ENCODE assay signal across 11 cellular contexts in genomic region chr6:16481680-16482079, GRCh38.
DNase-seq lines count a peak whose midpoint lies in the region; ATAC-seq and TF ChIP-seq lines count a peak whose summit lies in the region.
"Had no signal": no experiment of that assay in that cellular context is flagged by ENCODE, and none has a peak within 500 bp of the region (broad histone marks: within the 10 kb centered on the region; RNA-seq: fewer than 3 reads in every experiment).

No MANE protein-coding gene starts in this region.

- peak overlapping the region; percentile 38 for H3K4me3 Mint-ChIP-seq in activated T-helper 2 cell treated with anti-CD3 and anti-CD28 coated beads, Interferon-gamma antibody, Interleukin-2, Interleukin-4, amounts not matched to agents 10 μg/mL and 5 μg/mL and 100 μg/mL, durations not matched to agents 14 hours and 24 hours and 36 hours (ENCODE audit: low read depth)

- peaks cover 1% of the 10 kb centered on the region for H3K4me1 ChIP-seq in Karpas-422 (ENCODE audit: low read length)

- H3K4me3 ChIP-seq in Karpas-422 (ENCODE audit: low read length), result no peak overlapping the region
- H3K4me3 ChIP-seq: gastrocnemius medialis, upper lobe of right lung had no signal

- intact Hi-C loops in activated T-helper 2 cell treated with anti-CD3 and anti-CD28 coated beads, Interferon-gamma antibody, Interleukin-2, Interleukin-4, amounts not matched to agents 10 μg/mL and 5 μg/mL and 100 μg/mL, durations not matched to agents 14 hours and 24 hours and 36 hours (cut with micrococcal nuclease), result loop anchor here (1.0 to 10.0 kb wide), 14 partner anchors 8 to 707 kb away; partner anchors contain the start of gene ATXN1

- no peak overlapping the region for H3K9ac ChIP-seq in Karpas-422 (ENCODE audit: low read length)

- H3K9me2 ChIP-seq in Karpas-422 (replicated peaks; ENCODE audit: insufficient read depth, low read length), result no peaks in the 10 kb centered on the region

- peak; percentile 71 for DNase-seq in activated T-helper 2 cell treated with anti-CD3 and anti-CD28 coated beads, Interferon-gamma antibody, Interleukin-2, Interleukin-4, amounts not matched to agents 10 μg/mL and 5 μg/mL and 100 μg/mL, durations not matched to agents 14 hours and 24 hours and 36 hours (ENCODE audit: low spot score)
- DNase-seq in stimulated activated CD4-positive, alpha-beta T cell treated with anti-CD3 and anti-CD28 coated beads, Interleukin-1b, Interleukin-23, amount 100 ng/mL, for 4 hours (ENCODE audit: low read depth in 2 of 2), result peak; percentile 24 to 37
- DNase-seq in islet precursor cell, result no peak
- no peak for DNase-seq in NCI-H748 (lab: John Stamatoyannopoulos, UW; ENCODE audit: unreplicated experiment)
- DNase-seq in Karpas-422, result no peak
- DNase-seq: gastrocnemius medialis, mesendoderm, upper lobe of right lung had no signal

- no peaks in the 10 kb centered on the region for H3K79me2 ChIP-seq in Karpas-422 (ENCODE audit: low read length)

- peaks cover 89% of the 10 kb centered on the region for H3K4me1 Mint-ChIP-seq in activated T-helper 2 cell treated with anti-CD3 and anti-CD28 coated beads, Interferon-gamma antibody, Interleukin-2, Interleukin-4, amounts not matched to agents 10 μg/mL and 5 μg/mL and 100 μg/mL, durations not matched to agents 14 hours and 24 hours and 36 hours (ENCODE audit: low read depth)

- no peaks in the 10 kb centered on the region for H4K20me1 ChIP-seq in Karpas-422 (ENCODE audit: insufficient read depth, low read depth, low read length)

- no peak overlapping the region for H2AFZ ChIP-seq in Karpas-422 (ENCODE audit: low read length)

- ATAC-seq in GM18505 (IDR thresholded peaks at IDR 0.05; ENCODE audit: unreplicated experiment) (peak; percentile 41), GM18870 (IDR thresholded peaks at IDR 0.05; ENCODE audit: unreplicated experiment) (no peak)
- ATAC-seq: gastrocnemius medialis, upper lobe of right lung had no signal

- H3K36me3 ChIP-seq in KOPT-K1 (ENCODE audit: insufficient read depth, low read length) (no peaks in the 10 kb centered on the region), Karpas-422 (ENCODE audit: insufficient read depth, low read length) (no peaks in the 10 kb centered on the region)
- H3K36me3 ChIP-seq: upper lobe of right lung had no signal

- H3K27me3 ChIP-seq in Karpas-422 (ENCODE audit: low read length), result no peaks in the 10 kb centered on the region
- H3K27me3 ChIP-seq: gastrocnemius medialis, upper lobe of right lung had no signal

- no peaks in the 10 kb centered on the region for H3K27me3 Mint-ChIP-seq in activated T-helper 2 cell treated with anti-CD3 and anti-CD28 coated beads, Interferon-gamma antibody, Interleukin-2, Interleukin-4, amounts not matched to agents 10 μg/mL and 5 μg/mL and 100 μg/mL, durations not matched to agents 14 hours and 24 hours and 36 hours (ENCODE audit: low read depth)

- peak overlapping the region; percentile 98 for H3K27ac Mint-ChIP-seq in activated T-helper 2 cell treated with anti-CD3 and anti-CD28 coated beads, Interferon-gamma antibody, Interleukin-2, Interleukin-4, amounts not matched to agents 10 μg/mL and 5 μg/mL and 100 μg/mL, durations not matched to agents 14 hours and 24 hours and 36 hours

- TF ChIP-seq POLR2A in GM18505 (IDR thresholded peaks at IDR 0.05; ENCODE audit: borderline replicate concordance, extremely low read depth, insufficient read depth, insufficient read length), result no peak

- H3K9me3 ChIP-seq in KOPT-K1 (ENCODE audit: insufficient read depth, low read length, poor library complexity, severe bottlenecking) (peaks cover 7% of the 10 kb centered on the region), Karpas-422 (ENCODE audit: low read length) (no peaks in the 10 kb centered on the region)
- H3K9me3 ChIP-seq: gastrocnemius medialis, upper lobe of right lung had no signal

- H3K4me2 ChIP-seq in Karpas-422 (ENCODE audit: low read depth, low read length, poor library complexity, severe bottlenecking), result no peak overlapping the region

- peaks cover 78% of the 10 kb centered on the region for H3K36me3 Mint-ChIP-seq in activated T-helper 2 cell treated with anti-CD3 and anti-CD28 coated beads, Interferon-gamma antibody, Interleukin-2, Interleukin-4, amounts not matched to agents 10 μg/mL and 5 μg/mL and 100 μg/mL, durations not matched to agents 14 hours and 24 hours and 36 hours (ENCODE audit: low read depth)

- H3K27ac ChIP-seq in KOPT-K1 (ENCODE audit: low read depth, low read length, poor library complexity, severe bottlenecking) (peak overlapping the region; percentile 91), Karpas-422 (ENCODE audit: low read length) (no peak overlapping the region)
- H3K27ac ChIP-seq: gastrocnemius medialis, upper lobe of right lung had no signal

- H3K9me3 Mint-ChIP-seq in activated T-helper 2 cell treated with anti-CD3 and anti-CD28 coated beads, Interferon-gamma antibody, Interleukin-2, Interleukin-4, amounts not matched to agents 10 μg/mL and 5 μg/mL and 100 μg/mL, durations not matched to agents 14 hours and 24 hours and 36 hours, result no peaks in the 10 kb centered on the region

Comparison
In these comparisons a context has a peak if more than half of its experiments do, and no peak if none do; other contexts are left out.
1. DNase-seq: peak in activated T-helper 2 cell treated with anti-CD3 and anti-CD28 coated beads, Interferon-gamma antibody, Interleukin-2, Interleukin-4, amounts not matched to agents 10 μg/mL and 5 μg/mL and 100 μg/mL, durations not matched to agents 14 hours and 24 hours and 36 hours (single experiment) and stimulated activated CD4-positive, alpha-beta T cell treated with anti-CD3 and anti-CD28 coated beads, Interleukin-1b, Interleukin-23, amount 100 ng/mL, for 4 hours (2 of 2); none in islet precursor cell (single experiment), NCI-H748 (single experiment) and Karpas-422 (single experiment).